In the genomic region with DNA sequence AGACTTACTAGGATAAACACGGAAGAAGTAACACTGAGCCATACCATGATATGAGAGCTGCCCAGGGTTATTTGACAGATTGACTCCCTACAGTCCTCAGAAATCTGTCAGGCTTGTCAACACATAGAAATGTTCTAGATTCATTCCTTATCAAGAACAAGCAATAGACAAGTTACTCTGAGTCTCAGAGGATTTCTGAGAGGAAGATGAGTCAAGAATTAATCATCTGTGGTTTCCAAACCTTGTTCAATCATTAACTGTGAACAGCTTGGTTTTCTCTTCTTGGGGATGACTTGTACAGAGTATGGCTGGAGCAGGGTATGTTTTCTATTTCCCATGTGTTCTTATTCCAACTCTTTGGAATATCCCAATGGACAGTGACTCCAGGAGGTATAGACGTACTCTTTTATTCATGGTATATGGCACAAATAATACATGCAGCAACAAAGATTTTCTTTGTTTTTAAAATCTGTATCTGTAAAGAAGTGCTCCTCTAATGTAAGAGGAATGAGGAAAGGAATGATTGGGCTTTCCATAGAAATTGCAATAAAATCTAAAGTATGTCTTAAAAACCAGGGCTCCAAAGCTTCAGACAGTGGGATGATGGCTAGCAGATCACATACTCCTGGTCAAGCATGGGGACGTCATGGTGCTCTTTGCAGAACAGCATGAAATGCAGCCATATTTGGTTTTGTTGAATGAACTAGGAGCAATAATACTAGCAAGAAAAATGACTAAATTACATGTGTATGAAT, we compare ENCODE assay signal across 8 cellular contexts.
A peak's percentile ranks its signal among the peaks of the same experiment; 100 is the strongest.
DNase-seq lines count a peak whose midpoint lies in the region; ATAC-seq, FAIRE-seq and TF ChIP-seq lines count a peak whose summit lies in the region.

No MANE protein-coding gene starts in this region.

- no peak for TF ChIP-seq CTCF in D721Med (IDR thresholded peaks at IDR 0.05; ENCODE audit: insufficient read depth, missing control alignments)

- peak; percentile 92 for DNase-seq in EH (ENCODE audit: low read depth)
- peak; percentile 9 for DNase-seq in HTR-8/SVneo (ENCODE audit: insufficient read length, low spot score)
- peak; percentile 59 for DNase-seq in foreskin melanocyte
- no peak for DNase-seq in D721Med (ENCODE audit: insufficient read length, low spot score)
- DNase-seq in inferior parietal cortex (ENCODE audit: extremely low spot score): no peak
- DNase-seq in iPS-NIHi11 (ENCODE audit: low spot score): no peak
- DNase-seq in NCI-H1930 (lab: John Stamatoyannopoulos, UW): no peak

- ATAC-seq in GM21737 (IDR thresholded peaks at IDR 0.05; ENCODE audit: unreplicated experiment): peak; percentile 72

- FAIRE-seq in HTR-8/SVneo (lab: Jason Lieb, UNC): no peak
- no peak for FAIRE-seq in D721Med (lab: Jason Lieb, UNC)

Comparison
In these comparisons a context has a peak if more than half of its experiments do, and no peak if none do; other contexts are left out.
1. DNase-seq: peak in EH (single experiment), HTR-8/SVneo (single experiment) and foreskin melanocyte (single experiment); none in D721Med (single experiment), inferior parietal cortex (single experiment), iPS-NIHi11 (single experiment) and NCI-H1930 (0 of 2).